In genomic region chr1:59104191-59104760, GRCh38 we compare ENCODE assay signal across 1 cellular context.
TF ChIP-seq lines count a peak whose summit lies in the region.

No MANE protein-coding gene starts in this region.

TF ChIP-seq in GM23338, 12 proteins besides CTCF, POLR2A, EP300 and RAD21 (continued from another document):
- TF ChIP-seq JUNB (IDR thresholded peaks at IDR 0.05; ENCODE audit: unreplicated experiment) (no peak), REST (IDR thresholded peaks at IDR 0.05; ENCODE audit: unreplicated experiment) (no peak)
